ENCODE assay signal across 8 cellular contexts in the genomic region with DNA sequence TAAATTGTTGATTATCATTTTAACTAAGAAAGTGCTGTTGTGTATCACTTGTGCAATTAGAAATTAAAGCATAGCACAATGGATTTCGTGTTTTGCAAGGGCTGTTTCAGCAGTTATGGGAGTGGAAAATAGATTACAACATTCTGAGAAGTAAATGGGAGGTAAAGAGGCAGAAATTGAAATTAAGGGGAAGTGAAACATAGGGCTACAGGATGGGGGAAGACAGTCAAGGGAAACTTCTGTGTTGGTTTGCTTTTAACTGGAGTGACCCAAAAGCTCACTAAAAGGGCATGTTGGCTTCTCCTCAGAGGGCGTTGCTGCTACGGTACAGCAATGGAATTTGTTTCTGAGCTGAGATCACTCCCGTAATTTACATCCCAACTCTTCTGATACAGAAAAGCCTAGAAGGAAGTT.
DNase-seq lines count a peak whose midpoint lies in the region; ATAC-seq and TF ChIP-seq lines count a peak whose summit lies in the region.

No MANE protein-coding gene starts in this region.

- no peak for ATAC-seq in activated T-cell treated with anti-CD3 and anti-CD28 coated beads, Interleukin-2, amount 50 U/mL, for 72 hours (replicated peaks in 1 of 2)

- intact Hi-C loops in vagina (cut with DNase I), result no loop called here

- peak overlapping the region; percentile 24 for H3K27ac Mint-ChIP-seq in activated T-cell treated with anti-CD3 and anti-CD28 coated beads, Interleukin-2, amount 50 U/mL, for 72 hours

- H3K9me3 ChIP-seq in vagina, result no peaks in the 10 kb centered on the region

- no peaks in the 10 kb centered on the region for H3K36me3 Mint-ChIP-seq in activated T-cell treated with anti-CD3 and anti-CD28 coated beads, Interleukin-2, amount 50 U/mL, for 72 hours (ENCODE audit: insufficient read depth in 2 of 2)

- TF ChIP-seq CTCF in vagina (IDR thresholded peaks at IDR 0.05), result no peak

- H3K27ac ChIP-seq in vagina, result peak overlapping the region; percentile 67

- no peaks in the 10 kb centered on the region for H3K36me3 ChIP-seq in vagina

- no peak overlapping the region for H3K4me3 Mint-ChIP-seq in activated T-cell treated with anti-CD3 and anti-CD28 coated beads, Interleukin-2, amount 50 U/mL, for 72 hours

- no peaks in the 10 kb centered on the region for H3K9me3 Mint-ChIP-seq in activated T-cell treated with anti-CD3 and anti-CD28 coated beads, Interleukin-2, amount 50 U/mL, for 72 hours

- peaks cover 27% of the 10 kb centered on the region for H3K4me1 Mint-ChIP-seq in activated T-cell treated with anti-CD3 and anti-CD28 coated beads, Interleukin-2, amount 50 U/mL, for 72 hours (ENCODE audit: low read depth)

- TF ChIP-seq POLR2A in vagina (IDR thresholded peaks at IDR 0.05), result no peak

- no peak overlapping the region for H3K4me3 ChIP-seq in vagina

- H3K4me1 ChIP-seq in vagina, result peaks cover 29% of the 10 kb centered on the region

- H3K27me3 ChIP-seq in vagina, result no peaks in the 10 kb centered on the region

- no peak for DNase-seq in activated T-cell treated with anti-CD3 and anti-CD28 coated beads, Interleukin-2, amount 50 U/mL, for 72 hours
- no peak for DNase-seq in activated T-cell treated with anti-CD3 and anti-CD28 coated beads for 4 hours
- peak; percentile 81 to 90 for DNase-seq in Kasumi-1 (lab: John Stamatoyannopoulos, UW)
- DNase-seq in fibroblast of peridontal ligament (ENCODE audit: extremely low read depth), result peak; percentile 55
- no peak for DNase-seq in vagina (ENCODE audit: extremely low spot score in 2 of 2)
- no peak for DNase-seq in central memory CD4-positive, alpha-beta T cell
- DNase-seq in SW480 (ENCODE audit: low spot score), result no peak
- no peak for DNase-seq in amygdala (lab: John Stamatoyannopoulos, UW)

- no peaks in the 10 kb centered on the region for H3K27me3 Mint-ChIP-seq in activated T-cell treated with anti-CD3 and anti-CD28 coated beads, Interleukin-2, amount 50 U/mL, for 72 hours (ENCODE audit: low read depth)

Comparison
In these comparisons a context has a peak if more than half of its experiments do, and no peak if none do; other contexts are left out.
1. DNase-seq: peak in Kasumi-1 (2 of 2) and fibroblast of peridontal ligament (single experiment); none in activated T-cell treated with anti-CD3 and anti-CD28 coated beads, Interleukin-2, amount 50 U/mL, for 72 hours (0 of 2), activated T-cell treated with anti-CD3 and anti-CD28 coated beads for 4 hours (single experiment), vagina (0 of 2), central memory CD4-positive, alpha-beta T cell (single experiment), SW480 (single experiment) and amygdala (0 of 56).